ENCODE assay signal across 8 cellular contexts in the genomic region with DNA sequence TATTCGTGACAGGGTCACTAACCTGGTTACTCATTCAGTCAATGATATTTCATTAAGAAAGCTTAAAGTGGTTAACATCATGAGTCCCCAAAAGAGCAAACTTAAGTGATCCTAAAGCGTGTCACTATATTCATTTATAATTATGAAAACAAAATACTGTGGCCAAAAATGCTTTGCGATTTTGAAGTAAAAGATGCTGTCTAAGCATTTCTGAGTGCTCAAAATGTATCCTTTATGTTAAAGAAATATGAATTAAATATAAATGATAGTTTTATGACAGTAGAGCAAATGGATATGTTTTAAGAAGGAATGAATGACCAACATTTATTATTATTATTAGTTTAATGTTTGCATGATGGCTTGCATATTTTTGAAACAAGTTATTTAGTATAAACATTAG.
"Had no signal": no experiment of that assay in that cellular context is flagged by ENCODE, and none has a peak within 500 bp of the region (broad histone marks: within the 10 kb centered on the region; RNA-seq: fewer than 3 reads in every experiment).

No MANE protein-coding gene starts in this region.

- H3K9me3 ChIP-seq: HAP-1 had no signal

- ATAC-seq: HCT116 had no signal

- H3K36me3 ChIP-seq: HAP-1 had no signal

- H3K4me1 ChIP-seq: HAP-1 had no signal

- H3K9ac ChIP-seq: GM23248 had no signal

- DNase-seq: GM23248, GOT3, H7, HFFc6, KG1 had no signal

- H2AFZ ChIP-seq: GM23248 had no signal

- H3K4me3 ChIP-seq: GM23248, HAP-1 had no signal

- H3K27ac ChIP-seq: GM23248, HL-60 had no signal
